Comparison of ENCODE assay signal across 9 cellular contexts in the genomic region with DNA sequence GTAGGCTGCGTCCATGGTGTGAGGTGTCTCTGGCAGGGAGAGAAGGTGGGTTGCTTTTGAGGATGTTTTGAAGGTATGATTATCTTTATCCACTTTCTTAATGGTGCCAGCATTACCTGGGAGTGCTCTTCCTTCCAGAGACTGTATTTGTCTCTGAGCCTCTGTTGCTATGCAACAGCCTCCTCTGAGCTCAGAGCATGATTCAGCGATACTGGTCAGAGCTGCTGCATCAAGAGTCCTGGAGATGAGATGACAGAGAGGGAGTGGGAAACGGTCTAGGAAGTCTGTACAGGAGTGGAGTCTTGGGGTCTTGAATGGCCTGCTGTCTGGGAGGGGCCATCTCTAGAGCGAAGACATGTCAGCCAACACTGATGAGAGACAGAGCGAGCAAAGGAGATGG.
DNase-seq lines count a peak whose midpoint lies in the region; ATAC-seq and TF ChIP-seq lines count a peak whose summit lies in the region.
"Had no signal": no experiment of that assay in that cellular context is flagged by ENCODE, and none has a peak within 500 bp of the region (broad histone marks: within the 10 kb centered on the region; RNA-seq: fewer than 3 reads in every experiment).

No MANE protein-coding gene starts in this region.

- no peak overlapping the region for H3K4me2 ChIP-seq in GM23338
- H3K4me2 ChIP-seq in fibroblast of lung (ENCODE audit: extremely low read depth, insufficient read depth, low read length): peak overlapping the region; percentile 48

- no peaks in the 10 kb centered on the region for H3K9me2 ChIP-seq in GM23338 (ENCODE audit: insufficient read depth)

- no peak overlapping the region for H3K9ac ChIP-seq in fibroblast of lung (ENCODE audit: insufficient read depth, low read length)

- no peaks in the 10 kb centered on the region for H4K20me1 ChIP-seq in GM23338 (replicated peaks; ENCODE audit: insufficient read depth)
- H4K20me1 ChIP-seq in fibroblast of lung (ENCODE audit: control insufficient read depth, extremely low read depth, insufficient read depth, low read length): no peaks in the 10 kb centered on the region

- no peak overlapping the region for H2AFZ ChIP-seq in GM23338
- no peak overlapping the region for H2AFZ ChIP-seq in fibroblast of lung (ENCODE audit: low read length)

- ATAC-seq in GM23338 (peak; percentile 45; the same call in 2 of the 3 replicates), HG03571 (IDR thresholded peaks at IDR 0.05; ENCODE audit: unreplicated experiment) (no peak)

- H3K36me3 ChIP-seq in GM23338 (ENCODE audit: insufficient read depth): no peaks in the 10 kb centered on the region
- H3K36me3 ChIP-seq in fibroblast of lung (ENCODE audit: control insufficient read depth, insufficient read depth, low read length): no peaks in the 10 kb centered on the region

- TF ChIP-seq CTCF in GM23338 (conservative IDR thresholded peaks at IDR 0.05; ENCODE audit: low read depth in 2 of 2) (no peak), fibroblast of lung (conservative IDR thresholded peaks at IDR 0.05 in 1 of 2, IDR thresholded peaks at IDR 0.05 in 1 of 2; ENCODE audit: low read depth in 1 of 2, low read length in 2 of 2) (no peak), lower leg skin (IDR thresholded peaks at IDR 0.05) (no peak)

- no peaks in the 10 kb centered on the region for H3K27me3 ChIP-seq in GM23338 (ENCODE audit: insufficient read depth)
- no peaks in the 10 kb centered on the region for H3K27me3 ChIP-seq in fibroblast of lung (ENCODE audit: control insufficient read depth, insufficient read depth, low read length)

- H3K79me2 ChIP-seq in GM23338 (replicated peaks; ENCODE audit: insufficient read depth) (no peaks in the 10 kb centered on the region), fibroblast of lung (ENCODE audit: control insufficient read depth, insufficient read depth, low read length) (no peaks in the 10 kb centered on the region)

- H3K36me3 Mint-ChIP-seq in GM23338 (ENCODE audit: low read depth): peaks cover 14% of the 10 kb centered on the region; the same call in 2 of the 3 replicates

- TF ChIP-seq POLR2A in lower leg skin (IDR thresholded peaks at IDR 0.05): no peak

- H3K9me3 ChIP-seq in fibroblast of lung (ENCODE audit: control insufficient read depth, insufficient read depth, low read depth, low read length): no peaks in the 10 kb centered on the region

- WGBS in lower leg skin, 2 donors: 69 to 72% methylated on average over 5 of the region's 5 CpGs

- H3K27me3 Mint-ChIP-seq in GM23338 (ENCODE audit: insufficient read depth, low read depth, poor library complexity): peaks cover 2% of the 10 kb centered on the region
- H3K27me3 Mint-ChIP-seq: activated naive CD4-positive, alpha-beta T cell treated with anti-CD3 and anti-CD28 coated beads, Interleukin-2, amount 50 U/mL, for 24 hours had no signal

- H3K4me3 ChIP-seq in GM23338 (no peak overlapping the region), fibroblast of lung (replicated peaks in 1 of 4; ENCODE audit: control extremely low read depth in 1 of 4, insufficient read depth in 1 of 4, low read depth in 3 of 4, low read length in 4 of 4) (no peak overlapping the region), lower leg skin (ENCODE audit: low read depth, poor library complexity, severe bottlenecking) (no peak overlapping the region)

- H3K27ac Mint-ChIP-seq in GM23338: peak overlapping the region; percentile 98
- H3K27ac Mint-ChIP-seq: activated naive CD4-positive, alpha-beta T cell treated with anti-CD3 and anti-CD28 coated beads, Interleukin-2, amount 50 U/mL, for 24 hours had no signal

- no peaks in the 10 kb centered on the region for H3K9me3 Mint-ChIP-seq in GM23338
- H3K9me3 Mint-ChIP-seq: activated naive CD4-positive, alpha-beta T cell treated with anti-CD3 and anti-CD28 coated beads, Interleukin-2, amount 50 U/mL, for 24 hours had no signal

- no peak overlapping the region for H3K4me3 Mint-ChIP-seq in GM23338
- H3K4me3 Mint-ChIP-seq: activated naive CD4-positive, alpha-beta T cell treated with anti-CD3 and anti-CD28 coated beads, Interleukin-2, amount 50 U/mL, for 24 hours had no signal

- no peak overlapping the region for H3K27ac ChIP-seq in GM23338 (ENCODE audit: low read depth)
- peak overlapping the region; percentile 80 for H3K27ac ChIP-seq in fibroblast of lung (ENCODE audit: insufficient read depth, low read length)

- peak; percentile 26 for DNase-seq in GM23338 (ENCODE audit: low spot score)
- DNase-seq in NCI-H69 (lab: John Stamatoyannopoulos, UW): peak; percentile 2
- DNase-seq in fibroblast of lung (ENCODE audit: low read depth in 2 of 2): peak; percentile 43 to 76
- peak; percentile 30 for DNase-seq in putamen (ENCODE audit: low spot score)
- DNase-seq in lower leg skin (ENCODE audit: low spot score in 2 of 2): no peak
- DNase-seq in NCI-H1092 (lab: John Stamatoyannopoulos, UW): no peak
- DNase-seq: NCI-H1092 treated with DMSO at 0.1 percent for 48 hours had no signal

- H3F3A ChIP-seq in GM23338 (replicated peaks; ENCODE audit: low read depth): no peaks in the 10 kb centered on the region

- H3K4me1 ChIP-seq in GM23338 (ENCODE audit: insufficient read depth) (no peaks in the 10 kb centered on the region), fibroblast of lung (ENCODE audit: control insufficient read depth, extremely low read depth, insufficient read depth, low read length) (peaks cover 2% of the 10 kb centered on the region)

- intact Hi-C loops in lower leg skin (cut with DNase I; ENCODE audit: low total_unique reads): no loop called here

- H3K4me1 Mint-ChIP-seq in GM23338: peaks cover 10% of the 10 kb centered on the region; the same call in 2 of the 3 replicates
- H3K4me1 Mint-ChIP-seq: activated naive CD4-positive, alpha-beta T cell treated with anti-CD3 and anti-CD28 coated beads, Interleukin-2, amount 50 U/mL, for 24 hours had no signal

TF ChIP-seq in GM23338, 12 proteins besides CTCF, POLR2A, EP300 and RAD21 (continues in another document):
- TF ChIP-seq ZNF331 (CRISPR knock-in tag; IDR thresholded peaks at IDR 0.05; ENCODE audit: low read depth) (no peak), JUNB (IDR thresholded peaks at IDR 0.05; ENCODE audit: unreplicated experiment) (no peak), ZNF462 (CRISPR knock-in tag; IDR thresholded peaks at IDR 0.05) (no peak), ZNF114 (CRISPR knock-in tag; IDR thresholded peaks at IDR 0.05) (no peak)

Comparison
In these comparisons a context has a peak if more than half of its experiments do, and no peak if none do; other contexts are left out.
1. DNase-seq: peak in GM23338 (single experiment), NCI-H69 (single experiment), fibroblast of lung (2 of 2) and putamen (single experiment); none in lower leg skin (0 of 2) and NCI-H1092 (single experiment).